In the genomic region with DNA sequence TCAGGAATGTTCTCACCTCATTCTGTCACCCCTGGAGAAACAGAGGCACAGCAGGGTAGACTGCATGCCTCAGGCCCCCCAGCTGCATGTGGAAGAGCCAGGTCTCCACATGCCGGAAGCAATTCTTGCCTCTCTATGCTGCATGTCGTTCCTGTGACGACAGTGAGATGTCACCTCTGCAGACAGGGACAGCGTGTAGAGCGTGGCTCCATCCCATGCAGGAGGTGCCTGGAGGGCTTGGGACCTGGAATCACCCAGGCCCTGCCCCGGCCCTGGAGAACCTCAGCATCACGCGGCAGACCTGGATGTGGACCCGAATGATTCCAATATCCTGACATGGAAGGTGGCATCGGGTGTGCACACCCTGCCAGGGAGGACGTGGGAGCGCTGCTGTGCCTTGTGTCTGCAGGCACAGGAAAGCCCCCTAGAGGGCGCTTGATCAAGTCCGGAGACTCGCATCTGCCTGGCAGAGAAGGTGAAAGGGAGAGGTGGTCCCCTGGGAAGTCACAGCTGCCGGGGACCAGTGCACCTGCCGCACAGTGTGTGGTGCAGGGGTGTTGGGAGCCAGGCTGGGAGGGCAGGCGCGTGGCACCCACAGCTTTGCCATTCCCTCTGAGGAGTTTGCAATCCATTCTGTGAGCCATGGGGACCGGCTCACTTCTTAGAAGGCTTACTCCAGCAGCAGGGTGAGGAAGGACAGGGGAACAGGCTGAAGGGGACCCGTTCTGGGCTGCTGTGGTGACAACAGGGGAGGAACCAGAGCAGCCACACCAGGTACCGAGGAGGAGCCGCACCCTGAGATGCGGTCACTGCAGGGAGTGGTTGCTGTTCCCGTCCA, we compare ENCODE assay signal across 9 cellular contexts. TPM values are rescaled to one million over a fixed set of nuclear protein-coding genes. Genes with fewer than 3 reads are reported as not detected.
DNase-seq lines count a peak whose midpoint lies in the region; ATAC-seq and TF ChIP-seq lines count a peak whose summit lies in the region.
"Had no signal": no experiment of that assay in that cellular context is flagged by ENCODE, and none has a peak within 500 bp of the region (broad histone marks: within the 10 kb centered on the region; RNA-seq: fewer than 3 reads in every experiment).

No MANE protein-coding gene starts in this region.

- peak; percentile 61 for DNase-seq in DMS53 (lab: John Stamatoyannopoulos, UW)
- no peak for DNase-seq in DMS53 treated with DMSO at 0.1 percent for 48 hours (lab: John Stamatoyannopoulos, UW; ENCODE audit: unreplicated experiment)
- peak; percentile 87 for DNase-seq in HuH-7.5 (ENCODE audit: low spot score)
- DNase-seq in T-cell = peak in 24 of 34 experiments; percentile 9 to 37 (median 22)
- DNase-seq in caudate nucleus (lab: John Stamatoyannopoulos, UW) = peak in 48 of 61 donors; percentile 6 to 79 (median 32)
- DNase-seq in mesothelial cell of epicardium (ENCODE audit: low spot score in 2 of 2, unreplicated experiment in 2 of 2) = peak in 1 of 2 experiments; percentile 70
- peak; percentile 66 for DNase-seq in superior temporal gyrus (ENCODE audit: extremely low spot score)

- H3K27ac Mint-ChIP-seq in T-cell (no peak overlapping the region), mesothelial cell of epicardium (no peak overlapping the region)
- H3K27ac Mint-ChIP-seq: dendritic cell treated with granulocyte-macrophage colony-stimulating factor and Interleukin-4, amounts not matched to agents 40 ng/mL and 50 ng/mL, for 4 days had no signal

- no peak overlapping the region for H3K27ac ChIP-seq in caudate nucleus (ENCODE audit: low read depth, low read length)

- H3K36me3 Mint-ChIP-seq in T-cell (no peaks in the 10 kb centered on the region), mesothelial cell of epicardium (no peaks in the 10 kb centered on the region)

- H3K9me3 Mint-ChIP-seq in T-cell (no peaks in the 10 kb centered on the region), mesothelial cell of epicardium (no peaks in the 10 kb centered on the region)
- H3K9me3 Mint-ChIP-seq: dendritic cell treated with granulocyte-macrophage colony-stimulating factor and Interleukin-4, amounts not matched to agents 40 ng/mL and 50 ng/mL, for 4 days had no signal

- peak; percentile 84 for ATAC-seq in GM21515 (IDR thresholded peaks at IDR 0.05; ENCODE audit: unreplicated experiment)
- peak in 3 of 4 experiments; percentile 27 to 43 (median 33) for ATAC-seq in T-cell (replicated peaks in 1 of 4)

- CTCF ChIA-PET in T-cell (lab: Charles Lee) = no interaction called here

- POLR2A ChIA-PET in T-cell (lab: Charles Lee) = no interaction called here

- H3K4me1 Mint-ChIP-seq in T-cell (peaks cover 2 to 14% (median 2%) of the 10 kb centered on the region in 3 donors), mesothelial cell of epicardium (peaks cover 9% of the 10 kb centered on the region)

- no peak overlapping the region for H3K4me3 Mint-ChIP-seq in T-cell
- no peak overlapping the region for H3K4me3 Mint-ChIP-seq in mesothelial cell of epicardium
- H3K4me3 Mint-ChIP-seq: dendritic cell treated with granulocyte-macrophage colony-stimulating factor and Interleukin-4, amounts not matched to agents 40 ng/mL and 50 ng/mL, for 4 days had no signal

- peak; percentile 74 for TF ChIP-seq CTCF in mesothelial cell of epicardium (IDR thresholded peaks at IDR 0.05; ENCODE audit: unreplicated experiment)

- H3K27me3 Mint-ChIP-seq in T-cell = peaks cover 12 to 23% of the 10 kb centered on the region in 2 donors
- peaks cover 57% of the 10 kb centered on the region for H3K27me3 Mint-ChIP-seq in mesothelial cell of epicardium (ENCODE audit: low read depth)

RNA-seq across cellular contexts. Expression of gene EN2, which starts 45.3 kb away (rescaled TPM):
- total RNA-seq in T-cell (not detected), mesothelial cell of epicardium (not detected in 3 replicates)
